Comparison of ENCODE assay signal across 22 cellular contexts in genomic region chr5:181185560-181185959, GRCh38. TPM values are rescaled to one million over a fixed set of nuclear protein-coding genes. Genes with fewer than 3 reads are reported as not detected.
DNase-seq lines count a peak whose midpoint lies in the region; ATAC-seq and TF ChIP-seq lines count a peak whose summit lies in the region.
"Had no signal": no experiment of that assay in that cellular context is flagged by ENCODE, and none has a peak within 500 bp of the region (broad histone marks: within the 10 kb centered on the region; RNA-seq: fewer than 3 reads in every experiment).

No MANE protein-coding gene starts in this region.

- CTCF ChIA-PET in activated naive CD4-positive, alpha-beta T cell treated with anti-CD3 and anti-CD28 coated beads for 36 hours (lab: Charles Lee) = interaction anchor here (0.7 to 3.3 kb wide), 7 partner anchors 9 to 39 kb away, joined by 3 to 13 read pairs (median 6); no protein-coding TSS in a partner anchor
- CTCF ChIA-PET in naive thymus-derived CD4-positive, alpha-beta T cell (lab: Charles Lee) = interaction anchor here (0.7 to 3.6 kb wide), 5 partner anchors 13 to 75 kb away, joined by 3 to 16 read pairs (median 5); partner anchors contain the start of gene TRIM52

- no peak overlapping the region for H3K4me3 ChIP-seq in KMS-11 (IDR thresholded peaks at IDR 0.05; ENCODE audit: insufficient read depth, low read depth, low read length)
- H3K4me3 ChIP-seq in naive thymus-derived CD4-positive, alpha-beta T cell (ENCODE audit: low read length) = no peak overlapping the region
- H3K4me3 ChIP-seq: adrenal gland, mucosa of descending colon, ovary had no signal

- no peaks in the 10 kb centered on the region for H3K9me3 Mint-ChIP-seq in activated naive CD4-positive, alpha-beta T cell treated with anti-CD3 and anti-CD28 coated beads for 36 hours
- H3K9me3 Mint-ChIP-seq in activated naive CD4-positive, alpha-beta T cell treated with anti-CD3 and anti-CD28 coated beads, Interleukin-2, amount 50 U/mL, for 72 hours = no peaks in the 10 kb centered on the region
- H3K9me3 Mint-ChIP-seq in naive thymus-derived CD4-positive, alpha-beta T cell = peaks cover 0 to 25% (median 4%) of the 10 kb centered on the region in 11 donors

- ATAC-seq in activated naive CD4-positive, alpha-beta T cell treated with anti-CD3 and anti-CD28 coated beads, Interleukin-2, amount 50 U/mL, for 72 hours = no peak
- no peak for ATAC-seq in naive thymus-derived CD4-positive, alpha-beta T cell
- ATAC-seq: esophagus mucosa, left lung, mucosa of descending colon had no signal

- H4K20me1 ChIP-seq in KMS-11 (ENCODE audit: insufficient read depth) = no peaks in the 10 kb centered on the region

- no peaks in the 10 kb centered on the region for H3K36me3 ChIP-seq in KMS-11 (ENCODE audit: insufficient read depth)
- peaks cover 0 to 16% (median 0%) of the 10 kb centered on the region in 3 experiments for H3K36me3 ChIP-seq in naive thymus-derived CD4-positive, alpha-beta T cell (ENCODE audit: control insufficient read depth in 2 of 3, insufficient read depth in 3 of 3, low read length in 3 of 3)
- H3K36me3 ChIP-seq: adrenal gland, left lung, ovary, SJSA1, vagina had no signal

- peaks cover 7% of the 10 kb centered on the region for H3K36me3 Mint-ChIP-seq in activated naive CD4-positive, alpha-beta T cell treated with anti-CD3 and anti-CD28 coated beads for 36 hours (ENCODE audit: low read depth)
- peaks cover 8 to 15% of the 10 kb centered on the region in 2 donors for H3K36me3 Mint-ChIP-seq in activated naive CD4-positive, alpha-beta T cell treated with anti-CD3 and anti-CD28 coated beads, Interleukin-2, amount 50 U/mL, for 72 hours
- H3K36me3 Mint-ChIP-seq in naive thymus-derived CD4-positive, alpha-beta T cell = peaks cover 0 to 10% (median 0%) of the 10 kb centered on the region in 5 donors

- no peaks in the 10 kb centered on the region for H3K79me2 ChIP-seq in KMS-11 (ENCODE audit: insufficient read depth, low read depth)

- DNase-seq in activated naive CD4-positive, alpha-beta T cell treated with anti-CD3 and anti-CD28 coated beads for 36 hours = no peak
- no peak for DNase-seq in activated naive CD4-positive, alpha-beta T cell treated with anti-CD3 and anti-CD28 coated beads, Interleukin-2, amount 50 U/mL, for 72 hours (ENCODE audit: low spot score in 2 of 2)
- no peak for DNase-seq in naive thymus-derived CD4-positive, alpha-beta T cell
- no peak for DNase-seq in GOT3 (lab: John Stamatoyannopoulos, UW)
- DNase-seq in COLO829 (ENCODE audit: low spot score) = no peak
- DNase-seq: activated CD4-positive, alpha-beta T cell treated with anti-CD3 and anti-CD28 coated beads for 4 hours; activated T-cell treated with anti-CD3 and anti-CD28 coated beads for 4 hours; adrenal gland; central memory CD4-positive, alpha-beta T cell; left lung; mucosa of descending colon; NCI-H1092 treated with DMSO at 0.1 percent for 48 hours; NCI-H526 treated with DMSO at 0.1 percent for 48 hours; ovary; stimulated activated CD4-positive, alpha-beta T cell treated with anti-CD3 and anti-CD28 coated beads, Interleukin-2, amount 100 ng/mL, for 24 hours; T1000 had no signal

- peak overlapping the region; percentile 95; the same call in 1 of the 2 replicates for H3K27ac ChIP-seq in KMS-11
- no peak overlapping the region for H3K27ac ChIP-seq in naive thymus-derived CD4-positive, alpha-beta T cell (ENCODE audit: low read depth, low read length)
- H3K27ac ChIP-seq: adrenal gland, left lung, ovary, SJSA1, vagina had no signal

- POLR2A ChIA-PET in naive thymus-derived CD4-positive, alpha-beta T cell (lab: Charles Lee) = interaction anchor here (0.9 to 3.5 kb wide), 8 partner anchors 13 to 375 kb away, joined by 3 to 46 read pairs (median 14); partner anchors contain the start of genes RACK1, TRIM41, TRIM52 and TRIM7

- peaks cover 7% of the 10 kb centered on the region for H3K27me3 Mint-ChIP-seq in activated naive CD4-positive, alpha-beta T cell treated with anti-CD3 and anti-CD28 coated beads for 36 hours (ENCODE audit: low read depth)
- H3K27me3 Mint-ChIP-seq in naive thymus-derived CD4-positive, alpha-beta T cell = peaks cover 0 to 26% (median 0%) of the 10 kb centered on the region in 5 donors

- H3K4me3 Mint-ChIP-seq in activated naive CD4-positive, alpha-beta T cell treated with anti-CD3 and anti-CD28 coated beads for 36 hours = peak overlapping the region; percentile 12
- H3K4me3 Mint-ChIP-seq in naive thymus-derived CD4-positive, alpha-beta T cell = peak overlapping the region in 8 of 10 donors; percentile 21 to 55 (median 39)

- no peak overlapping the region for H3K27ac Mint-ChIP-seq in activated naive CD4-positive, alpha-beta T cell treated with anti-CD3 and anti-CD28 coated beads for 36 hours
- H3K27ac Mint-ChIP-seq in activated naive CD4-positive, alpha-beta T cell treated with anti-CD3 and anti-CD28 coated beads, Interleukin-2, amount 50 U/mL, for 72 hours = no peak overlapping the region
- H3K27ac Mint-ChIP-seq in naive thymus-derived CD4-positive, alpha-beta T cell = peak overlapping the region in 5 of 9 donors; percentile 57 to 100 (median 66)

- H3K4me1 Mint-ChIP-seq in activated naive CD4-positive, alpha-beta T cell treated with anti-CD3 and anti-CD28 coated beads for 36 hours (ENCODE audit: low read depth) = peaks cover 35% of the 10 kb centered on the region
- peaks cover 11 to 61% (median 46%) of the 10 kb centered on the region in 7 donors for H3K4me1 Mint-ChIP-seq in naive thymus-derived CD4-positive, alpha-beta T cell

- no peak overlapping the region for H2AFZ ChIP-seq in KMS-11 (ENCODE audit: low read depth)

- no peak for TF ChIP-seq CTCF in KMS-11 (conservative IDR thresholded peaks at IDR 0.05; ENCODE audit: low read depth, low read length)

- no peak overlapping the region for H3K9ac ChIP-seq in KMS-11

- H3K4me1 ChIP-seq in KMS-11 (ENCODE audit: low read depth, poor library complexity, severe bottlenecking) = peaks cover 24% of the 10 kb centered on the region
- H3K4me1 ChIP-seq in naive thymus-derived CD4-positive, alpha-beta T cell (ENCODE audit: control insufficient read depth in 2 of 2, insufficient read depth in 2 of 2, low read length in 2 of 2) = peaks cover 3 to 8% of the 10 kb centered on the region in 2 donors

- no peaks in the 10 kb centered on the region for H3K9me3 ChIP-seq in naive thymus-derived CD4-positive, alpha-beta T cell (ENCODE audit: control insufficient read depth in 2 of 3, low read length in 3 of 3)
- H3K9me3 ChIP-seq: adrenal gland, left lung, mucosa of descending colon, ovary, SJSA1, vagina had no signal

- intact Hi-C loops in activated naive CD4-positive, alpha-beta T cell treated with anti-CD3 and anti-CD28 coated beads for 36 hours (cut with micrococcal nuclease) = loop anchor here (10.0 kb wide), 1 partner anchor 1561 kb away; the partner anchor contains the start of gene HNRNPH1
- intact Hi-C loops in naive thymus-derived CD4-positive, alpha-beta T cell (cut with micrococcal nuclease) = no loop called here

- H3K27me3 ChIP-seq in KMS-11 (ENCODE audit: insufficient read depth, low read depth) = no peaks in the 10 kb centered on the region
- H3K27me3 ChIP-seq in naive thymus-derived CD4-positive, alpha-beta T cell (ENCODE audit: control insufficient read depth in 2 of 2, insufficient read depth in 2 of 2, low read length in 2 of 2) = no peaks in the 10 kb centered on the region
- H3K27me3 ChIP-seq: adrenal gland, ovary, SJSA1, vagina had no signal

- H3K4me2 ChIP-seq in KMS-11 = no peak overlapping the region

RNA-seq across cellular contexts. Expression of gene TRIM7, which starts 19.4 kb away (rescaled TPM):
- total RNA-seq in activated naive CD4-positive, alpha-beta T cell treated with anti-CD3 and anti-CD28 coated beads for 36 hours = 1 to 10 TPM; 1.6 to 1.8 TPM
- total RNA-seq in activated naive CD4-positive, alpha-beta T cell treated with anti-CD3 and anti-CD28 coated beads, Interleukin-2, amount 50 U/mL, for 72 hours = 1 to 10 TPM; 4.8 to 7.0 TPM
- total RNA-seq in naive thymus-derived CD4-positive, alpha-beta T cell = 1 to 10 TPM; 1.1 to 6.1 (median 3.6) TPM
- under 1 TPM in 1 of 2 donors, not detected in 1; 0.28 TPM for polyA plus RNA-seq in naive thymus-derived CD4-positive, alpha-beta T cell

RNA-seq across cellular contexts. Expression of gene TRIM41, which starts 37.5 kb away (rescaled TPM):
- 10 to 100 TPM; 36.5 to 37.3 TPM for total RNA-seq in activated naive CD4-positive, alpha-beta T cell treated with anti-CD3 and anti-CD28 coated beads for 36 hours
- total RNA-seq in activated naive CD4-positive, alpha-beta T cell treated with anti-CD3 and anti-CD28 coated beads, Interleukin-2, amount 50 U/mL, for 72 hours = 10 to 100 TPM; 33.1 to 36.4 TPM
- total RNA-seq in naive thymus-derived CD4-positive, alpha-beta T cell = 10 to 100 TPM; 27.3 to 36.5 (median 32.6) TPM
- polyA plus RNA-seq in naive thymus-derived CD4-positive, alpha-beta T cell = 1 to 10 TPM in 1 of 2 donors, under 1 TPM in 1; 0.72 to 1.1 TPM

RNA-seq across cellular contexts. Expression of gene OR2V2, which starts 38.2 kb away (rescaled TPM):
- not detected for total RNA-seq in activated naive CD4-positive, alpha-beta T cell treated with anti-CD3 and anti-CD28 coated beads for 36 hours
- total RNA-seq in activated naive CD4-positive, alpha-beta T cell treated with anti-CD3 and anti-CD28 coated beads, Interleukin-2, amount 50 U/mL, for 72 hours = not detected
- not detected for total RNA-seq in naive thymus-derived CD4-positive, alpha-beta T cell
- not detected for polyA plus RNA-seq in naive thymus-derived CD4-positive, alpha-beta T cell
- total RNA-seq: adrenal gland, esophagus mucosa, left lung, mucosa of descending colon, SJSA1, subcutaneous adipose tissue, vagina had no signal
- polyA plus RNA-seq: adrenal gland, ovary had no signal

RNA-seq across cellular contexts. Expression of gene OR2V1, which starts 54.6 kb away (rescaled TPM):
- total RNA-seq in activated naive CD4-positive, alpha-beta T cell treated with anti-CD3 and anti-CD28 coated beads for 36 hours = not detected
- not detected for total RNA-seq in activated naive CD4-positive, alpha-beta T cell treated with anti-CD3 and anti-CD28 coated beads, Interleukin-2, amount 50 U/mL, for 72 hours
- total RNA-seq in naive thymus-derived CD4-positive, alpha-beta T cell = not detected
- not detected for polyA plus RNA-seq in naive thymus-derived CD4-positive, alpha-beta T cell
- total RNA-seq: adrenal gland, esophagus mucosa, left lung, mucosa of descending colon, OCI-LY7, ovary, SJSA1, subcutaneous adipose tissue, vagina had no signal
- polyA plus RNA-seq: adrenal gland, ovary had no signal

RNA-seq across cellular contexts. Expression of gene RACK1, which starts 58.1 kb away (rescaled TPM):
- total RNA-seq in activated naive CD4-positive, alpha-beta T cell treated with anti-CD3 and anti-CD28 coated beads for 36 hours = 1,000 to 10,000 TPM; 3,176 to 3,362 TPM
- 1,000 to 10,000 TPM; 2,392 to 2,665 TPM for total RNA-seq in activated naive CD4-positive, alpha-beta T cell treated with anti-CD3 and anti-CD28 coated beads, Interleukin-2, amount 50 U/mL, for 72 hours
- total RNA-seq in naive thymus-derived CD4-positive, alpha-beta T cell = 1,000 to 10,000 TPM; 1,703 to 2,739 (median 2,322) TPM
- polyA plus RNA-seq in naive thymus-derived CD4-positive, alpha-beta T cell = 1,000 to 10,000 TPM; 2,748 to 2,829 TPM

Comparison
In these comparisons a context has a peak if more than half of its experiments do, and no peak if none do; other contexts are left out.
1. H3K27ac Mint-ChIP-seq: peak in naive thymus-derived CD4-positive, alpha-beta T cell (5 of 9); none in activated naive CD4-positive, alpha-beta T cell treated with anti-CD3 and anti-CD28 coated beads for 36 hours (single experiment) and activated naive CD4-positive, alpha-beta T cell treated with anti-CD3 and anti-CD28 coated beads, Interleukin-2, amount 50 U/mL, for 72 hours (0 of 2).